ENCODE assay signal across 15 cellular contexts in the genomic region with DNA sequence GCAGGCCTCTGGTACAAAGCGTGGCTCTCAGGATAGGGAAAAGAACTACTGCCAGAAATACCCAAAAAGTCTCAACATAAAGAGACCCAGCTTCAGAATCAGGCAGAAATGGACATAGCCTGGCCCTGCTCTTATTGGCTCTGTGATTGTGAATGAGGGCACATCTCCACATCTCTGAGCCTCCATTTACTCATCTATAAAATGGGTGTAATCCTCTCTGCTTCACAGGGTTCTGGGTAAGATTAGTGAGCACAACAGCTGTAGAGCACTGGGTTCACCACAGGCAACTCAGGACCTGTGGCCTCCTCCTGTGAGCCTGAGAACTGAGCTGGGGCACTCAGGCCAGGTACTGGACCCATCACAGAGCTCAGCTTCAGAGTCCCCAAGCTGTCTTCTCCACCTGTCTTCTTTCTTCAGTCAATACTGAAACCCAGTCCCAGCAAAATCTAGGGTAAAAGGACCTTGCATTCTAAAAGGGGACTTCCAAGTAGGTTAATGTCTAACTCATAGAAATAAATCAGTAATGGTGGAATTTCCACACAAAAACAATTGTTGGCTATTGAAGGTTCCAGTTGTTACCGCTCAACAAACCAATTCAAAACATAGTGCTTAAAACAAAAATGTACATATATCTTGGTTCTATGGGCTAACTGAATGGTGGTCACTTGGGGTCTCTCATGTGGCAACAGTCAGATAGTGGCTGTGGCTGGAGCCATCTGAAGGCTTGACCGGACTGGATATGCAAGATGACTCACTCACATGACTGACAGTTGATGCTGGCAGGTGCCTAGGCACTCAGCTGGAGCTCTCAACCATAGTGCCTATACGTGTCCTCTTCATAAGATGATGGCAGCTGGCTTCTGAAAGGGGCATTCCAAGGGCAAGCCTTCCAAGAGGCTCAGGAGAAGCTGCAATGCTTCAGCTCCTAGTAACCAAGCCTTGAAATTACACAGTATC. TPM values are rescaled to one million over a fixed set of nuclear protein-coding genes. Genes with fewer than 3 reads are reported as not detected.
A peak's percentile ranks its signal among the peaks of the same experiment; 100 is the strongest.
DNase-seq lines count a peak whose midpoint lies in the region; ATAC-seq and TF ChIP-seq lines count a peak whose summit lies in the region.
"Had no signal": no experiment of that assay in that cellular context is flagged by ENCODE, and none has a peak within 500 bp of the region (broad histone marks: within the 10 kb centered on the region; RNA-seq: fewer than 3 reads in every experiment).

No MANE protein-coding gene starts in this region.

- ATAC-seq in GM21786 (IDR thresholded peaks at IDR 0.05; ENCODE audit: unreplicated experiment) (peak; percentile 80), HG03159 (IDR thresholded peaks at IDR 0.05; ENCODE audit: unreplicated experiment) (peak; percentile 79), left ventricle myocardium superior (no peak)
- ATAC-seq in stimulated activated naive B cell treated with anti-CD40 and anti-IgM and Interleukin-4, amounts not matched to agents 10 μg/mL and 1 μg/mL and 100 μg/mL, for 72 hours (replicated peaks), result peak; percentile 84 to 92
- no peak for ATAC-seq in CD4-positive, alpha-beta T cell (ENCODE audit: poor library complexity)

- POLR2A ChIA-PET in CD4-positive, alpha-beta T cell (lab: Charles Lee), result no interaction called here

- peaks cover 6 to 9% of the 10 kb centered on the region in 2 donors for H3K4me1 Mint-ChIP-seq in stimulated activated naive B cell treated with anti-CD40 and anti-IgM and Interleukin-4, amounts not matched to agents 10 μg/mL and 1 μg/mL and 100 μg/mL, for 72 hours
- H3K4me1 Mint-ChIP-seq in CD4-positive, alpha-beta T cell (ENCODE audit: low read depth), result no peaks in the 10 kb centered on the region

- no peaks in the 10 kb centered on the region for H3K9me3 ChIP-seq in CD4-positive, alpha-beta T cell (ENCODE audit: control insufficient read depth, low read length)

- no peak for TF ChIP-seq CTCF in CD4-positive, alpha-beta T cell (IDR thresholded peaks at IDR 0.05)

- CTCF ChIA-PET in CD4-positive, alpha-beta T cell (lab: Charles Lee), result no interaction called here

- H3K4me3 Mint-ChIP-seq in stimulated activated naive B cell treated with anti-CD40 and anti-IgM and Interleukin-4, amounts not matched to agents 10 μg/mL and 1 μg/mL and 100 μg/mL, for 72 hours, result no peak overlapping the region
- H3K4me3 Mint-ChIP-seq in CD4-positive, alpha-beta T cell, result no peak overlapping the region

- intact Hi-C loops in CD4-positive, alpha-beta T cell (cut with DNase I, micrococcal nuclease), result no loop called here
- intact Hi-C loops in left ventricle myocardium superior (cut with micrococcal nuclease), result no loop called here

- H3K27ac ChIP-seq in CD4-positive, alpha-beta T cell (ENCODE audit: low read depth, low read length), result no peak overlapping the region
- H3K27ac ChIP-seq: RWPE1 had no signal

- no peaks in the 10 kb centered on the region for H3K9me3 Mint-ChIP-seq in stimulated activated naive B cell treated with anti-CD40 and anti-IgM and Interleukin-4, amounts not matched to agents 10 μg/mL and 1 μg/mL and 100 μg/mL, for 72 hours
- H3K9me3 Mint-ChIP-seq in CD4-positive, alpha-beta T cell, result no peaks in the 10 kb centered on the region

- peak overlapping the region; percentile 75 for H3K27ac Mint-ChIP-seq in stimulated activated naive B cell treated with anti-CD40 and anti-IgM and Interleukin-4, amounts not matched to agents 10 μg/mL and 1 μg/mL and 100 μg/mL, for 72 hours
- H3K27ac Mint-ChIP-seq in CD4-positive, alpha-beta T cell, result no peak overlapping the region

- no peaks in the 10 kb centered on the region for H3K27me3 ChIP-seq in CD4-positive, alpha-beta T cell (ENCODE audit: control insufficient read depth, insufficient read depth, low read length)

- peaks cover 13 to 20% of the 10 kb centered on the region in 2 donors for H3K27me3 Mint-ChIP-seq in stimulated activated naive B cell treated with anti-CD40 and anti-IgM and Interleukin-4, amounts not matched to agents 10 μg/mL and 1 μg/mL and 100 μg/mL, for 72 hours
- no peaks in the 10 kb centered on the region for H3K27me3 Mint-ChIP-seq in CD4-positive, alpha-beta T cell

- H3K36me3 Mint-ChIP-seq in stimulated activated naive B cell treated with anti-CD40 and anti-IgM and Interleukin-4, amounts not matched to agents 10 μg/mL and 1 μg/mL and 100 μg/mL, for 72 hours, result no peaks in the 10 kb centered on the region
- no peaks in the 10 kb centered on the region for H3K36me3 Mint-ChIP-seq in CD4-positive, alpha-beta T cell (ENCODE audit: low read depth)

- DNase-seq in NCI-H510A (lab: John Stamatoyannopoulos, UW) (peak; percentile 2), NCI-H510A treated with DMSO at 0.1 percent for 48 hours (lab: John Stamatoyannopoulos, UW) (no peak), left ventricle myocardium superior (no peak), RKO (ENCODE audit: low spot score) (no peak)
- DNase-seq in stimulated activated naive B cell treated with anti-CD40 and anti-IgM and Interleukin-4, amounts not matched to agents 10 μg/mL and 1 μg/mL and 100 μg/mL, for 72 hours, result peak; percentile 29
- DNase-seq in CD4-positive, alpha-beta T cell, result no peak
- DNase-seq: 8988T, IMR-90, NCI-H2081 treated with DMSO at 0.1 percent for 48 hours had no signal

RNA-seq across cellular contexts. Expression of gene TRIM42, which starts 47.3 kb away (rescaled TPM):
- total RNA-seq in CD4-positive, alpha-beta T cell, result not detected
- not detected for total RNA-seq in left ventricle myocardium superior
- total RNA-seq: endothelial cell of umbilical vein, IMR-90, mucosa of gallbladder, urinary bladder had no signal

Comparison
In these comparisons a context has a peak if more than half of its experiments do, and no peak if none do; other contexts are left out.
1. DNase-seq: peak in NCI-H510A (single experiment) and stimulated activated naive B cell treated with anti-CD40 and anti-IgM and Interleukin-4, amounts not matched to agents 10 μg/mL and 1 μg/mL and 100 μg/mL, for 72 hours (single experiment); none in NCI-H510A treated with DMSO at 0.1 percent for 48 hours (single experiment), CD4-positive, alpha-beta T cell (0 of 10), left ventricle myocardium superior (single experiment) and RKO (single experiment).
2. ATAC-seq: peak in GM21786 (single experiment), HG03159 (single experiment) and stimulated activated naive B cell treated with anti-CD40 and anti-IgM and Interleukin-4, amounts not matched to agents 10 μg/mL and 1 μg/mL and 100 μg/mL, for 72 hours (2 of 2); none in CD4-positive, alpha-beta T cell (single experiment) and left ventricle myocardium superior (single experiment).